ENCODE assay signal across 10 cellular contexts in the genomic region with DNA sequence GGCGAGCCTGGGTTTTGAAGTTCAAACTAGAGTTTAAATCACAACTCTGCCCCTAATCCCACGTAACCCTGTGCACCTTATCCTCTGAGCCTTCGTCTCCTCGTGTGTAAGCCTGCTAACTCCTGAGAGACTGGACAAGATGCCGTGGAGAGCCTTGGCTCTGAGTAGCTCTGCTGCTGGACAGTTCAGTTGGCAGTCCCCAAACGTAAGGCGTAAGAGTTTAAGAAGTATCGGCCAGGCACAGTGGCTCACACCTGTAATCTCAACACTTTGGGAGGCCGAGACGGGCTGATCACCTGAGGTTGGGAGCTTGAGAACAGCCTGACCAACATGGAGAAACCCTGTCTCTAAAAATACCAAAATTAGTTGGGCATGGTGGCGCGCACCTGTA. TPM values are rescaled to one million over a fixed set of nuclear protein-coding genes. Genes with fewer than 3 reads are reported as not detected.
DNase-seq lines count a peak whose midpoint lies in the region; ATAC-seq and TF ChIP-seq lines count a peak whose summit lies in the region.
"Had no signal": no experiment of that assay in that cellular context is flagged by ENCODE, and none has a peak within 500 bp of the region (broad histone marks: within the 10 kb centered on the region; RNA-seq: fewer than 3 reads in every experiment).

No MANE protein-coding gene starts in this region.

- peak overlapping the region; percentile 59 for H3K4me3 Mint-ChIP-seq in activated CD4-positive, alpha-beta T cell treated with anti-CD3 and anti-CD28 coated beads, Interleukin-2, amount 10 ng/mL, durations not matched to agents 24 days and 14 days
- peak overlapping the region; percentile 76 for H3K4me3 Mint-ChIP-seq in central memory CD8-positive, alpha-beta T cell
- H3K4me3 Mint-ChIP-seq in stimulated activated effector memory CD8-positive, alpha-beta T cell treated with anti-CD3 and anti-CD28 coated beads, Interleukin-12 subunit alpha, Interleukin-12 subunit beta, amount 100 ng/mL, for 72 hours: peak overlapping the region; percentile 73
- no peak overlapping the region for H3K4me3 Mint-ChIP-seq in osteocyte (ENCODE audit: unreplicated experiment)

- intact Hi-C loops in activated CD4-positive, alpha-beta T cell treated with anti-CD3 and anti-CD28 coated beads, Interleukin-2, amount 10 ng/mL, durations not matched to agents 24 days and 14 days (cut with micrococcal nuclease): no loop called here

- no peaks in the 10 kb centered on the region for H3K9me3 Mint-ChIP-seq in activated CD4-positive, alpha-beta T cell treated with anti-CD3 and anti-CD28 coated beads, Interleukin-2, amount 10 ng/mL, durations not matched to agents 24 days and 14 days
- H3K9me3 Mint-ChIP-seq in central memory CD8-positive, alpha-beta T cell: no peaks in the 10 kb centered on the region
- H3K9me3 Mint-ChIP-seq in stimulated activated effector memory CD8-positive, alpha-beta T cell treated with anti-CD3 and anti-CD28 coated beads, Interleukin-12 subunit alpha, Interleukin-12 subunit beta, amount 100 ng/mL, for 72 hours: no peaks in the 10 kb centered on the region
- H3K9me3 Mint-ChIP-seq in osteocyte (ENCODE audit: unreplicated experiment): no peaks in the 10 kb centered on the region

- no peak for DNase-seq in activated CD4-positive, alpha-beta T cell treated with anti-CD3 and anti-CD28 coated beads, Interleukin-2, amount 10 ng/mL, durations not matched to agents 24 days and 14 days
- no peak for DNase-seq in activated CD4-positive, alpha-beta T cell treated with anti-CD3 and anti-CD28 coated beads for 4 hours
- peak; percentile 16 for DNase-seq in OCI-M1 (lab: John Stamatoyannopoulos, UW)
- DNase-seq in central memory CD8-positive, alpha-beta T cell (ENCODE audit: low spot score in 2 of 2): no peak
- DNase-seq in stimulated activated effector memory CD8-positive, alpha-beta T cell treated with anti-CD3 and anti-CD28 coated beads, Interleukin-12 subunit alpha, Interleukin-12 subunit beta, amount 100 ng/mL, for 72 hours (ENCODE audit: low spot score in 2 of 2): no peak
- no peak for DNase-seq in osteocyte (ENCODE audit: extremely low spot score, unreplicated experiment)

- no peaks in the 10 kb centered on the region for H3K27me3 Mint-ChIP-seq in activated CD4-positive, alpha-beta T cell treated with anti-CD3 and anti-CD28 coated beads, Interleukin-2, amount 10 ng/mL, durations not matched to agents 24 days and 14 days
- no peaks in the 10 kb centered on the region for H3K27me3 Mint-ChIP-seq in central memory CD8-positive, alpha-beta T cell
- no peaks in the 10 kb centered on the region for H3K27me3 Mint-ChIP-seq in osteocyte (ENCODE audit: unreplicated experiment)

- peak overlapping the region; percentile 83 for H3K27ac Mint-ChIP-seq in activated CD4-positive, alpha-beta T cell treated with anti-CD3 and anti-CD28 coated beads, Interleukin-2, amount 10 ng/mL, durations not matched to agents 24 days and 14 days
- H3K27ac Mint-ChIP-seq in central memory CD8-positive, alpha-beta T cell (ENCODE audit: low read depth): peak overlapping the region; percentile 99
- H3K27ac Mint-ChIP-seq in stimulated activated effector memory CD8-positive, alpha-beta T cell treated with anti-CD3 and anti-CD28 coated beads, Interleukin-12 subunit alpha, Interleukin-12 subunit beta, amount 100 ng/mL, for 72 hours: peak overlapping the region; percentile 92
- no peak overlapping the region for H3K27ac Mint-ChIP-seq in osteocyte (ENCODE audit: unreplicated experiment)

- ATAC-seq in central memory CD8-positive, alpha-beta T cell (replicated peaks; ENCODE audit: extremely low read depth, poor library complexity, severe bottlenecking): no peak
- no peak for ATAC-seq in stimulated activated effector memory CD8-positive, alpha-beta T cell treated with anti-CD3 and anti-CD28 coated beads, Interleukin-12 subunit alpha, Interleukin-12 subunit beta, amount 100 ng/mL, for 72 hours
- ATAC-seq in HG03025 (IDR thresholded peaks at IDR 0.05; ENCODE audit: low FRiP score, unreplicated experiment) (no peak), HG03039 (IDR thresholded peaks at IDR 0.05; ENCODE audit: unreplicated experiment) (no peak)

- TF ChIP-seq CTCF in osteocyte (IDR thresholded peaks at IDR 0.05): no peak

- H3K36me3 Mint-ChIP-seq in activated CD4-positive, alpha-beta T cell treated with anti-CD3 and anti-CD28 coated beads, Interleukin-2, amount 10 ng/mL, durations not matched to agents 24 days and 14 days (ENCODE audit: low read depth): peaks cover 50% of the 10 kb centered on the region
- H3K36me3 Mint-ChIP-seq in central memory CD8-positive, alpha-beta T cell (ENCODE audit: insufficient read depth): peaks cover 26% of the 10 kb centered on the region
- H3K36me3 Mint-ChIP-seq in stimulated activated effector memory CD8-positive, alpha-beta T cell treated with anti-CD3 and anti-CD28 coated beads, Interleukin-12 subunit alpha, Interleukin-12 subunit beta, amount 100 ng/mL, for 72 hours: peaks cover 75% of the 10 kb centered on the region
- peaks cover 22% of the 10 kb centered on the region for H3K36me3 Mint-ChIP-seq in osteocyte (ENCODE audit: unreplicated experiment)

- H3K4me1 Mint-ChIP-seq in activated CD4-positive, alpha-beta T cell treated with anti-CD3 and anti-CD28 coated beads, Interleukin-2, amount 10 ng/mL, durations not matched to agents 24 days and 14 days: peaks cover 71% of the 10 kb centered on the region
- peaks cover 65% of the 10 kb centered on the region for H3K4me1 Mint-ChIP-seq in central memory CD8-positive, alpha-beta T cell
- peaks cover 85% of the 10 kb centered on the region for H3K4me1 Mint-ChIP-seq in stimulated activated effector memory CD8-positive, alpha-beta T cell treated with anti-CD3 and anti-CD28 coated beads, Interleukin-12 subunit alpha, Interleukin-12 subunit beta, amount 100 ng/mL, for 72 hours
- no peaks in the 10 kb centered on the region for H3K4me1 Mint-ChIP-seq in osteocyte (ENCODE audit: unreplicated experiment)

RNA-seq across cellular contexts. Expression of gene CD79A, which starts 4.7 kb away (rescaled TPM):
- 2.6 and 2.7 TPM in 2 replicates for total RNA-seq in activated CD4-positive, alpha-beta T cell treated with anti-CD3 and anti-CD28 coated beads, Interleukin-2, amount 10 ng/mL, durations not matched to agents 24 days and 14 days
- total RNA-seq in osteocyte: not detected in 2 replicates
- total RNA-seq: epithelial cell of proximal tubule had no signal

RNA-seq across cellular contexts. Expression of gene ARHGEF1, which starts 10.6 kb away (rescaled TPM):
- total RNA-seq in activated CD4-positive, alpha-beta T cell treated with anti-CD3 and anti-CD28 coated beads, Interleukin-2, amount 10 ng/mL, durations not matched to agents 24 days and 14 days: 365 and 378 TPM in 2 replicates
- 85.1 and 97.3 TPM in 2 replicates for total RNA-seq in osteocyte

RNA-seq across cellular contexts. Expression of gene RPS19, which starts 12.3 kb away (rescaled TPM):
- 2,909 and 2,931 TPM in 2 replicates for total RNA-seq in activated CD4-positive, alpha-beta T cell treated with anti-CD3 and anti-CD28 coated beads, Interleukin-2, amount 10 ng/mL, durations not matched to agents 24 days and 14 days
- 1,810 and 1,837 TPM in 2 replicates for total RNA-seq in osteocyte

RNA-seq across cellular contexts. Expression of gene DMRTC2, which starts 27.5 kb away (rescaled TPM):
- not detected in 2 replicates for total RNA-seq in activated CD4-positive, alpha-beta T cell treated with anti-CD3 and anti-CD28 coated beads, Interleukin-2, amount 10 ng/mL, durations not matched to agents 24 days and 14 days
- not detected in 2 replicates for total RNA-seq in osteocyte
- total RNA-seq: epithelial cell of proximal tubule, right lobe of liver had no signal

RNA-seq across cellular contexts. Expression of gene LYPD4, which starts 27.9 kb away (rescaled TPM):
- total RNA-seq in activated CD4-positive, alpha-beta T cell treated with anti-CD3 and anti-CD28 coated beads, Interleukin-2, amount 10 ng/mL, durations not matched to agents 24 days and 14 days: not detected in 2 replicates
- not detected in 2 replicates for total RNA-seq in osteocyte
- total RNA-seq: epithelial cell of proximal tubule, right lobe of liver had no signal
